In the genomic region with DNA sequence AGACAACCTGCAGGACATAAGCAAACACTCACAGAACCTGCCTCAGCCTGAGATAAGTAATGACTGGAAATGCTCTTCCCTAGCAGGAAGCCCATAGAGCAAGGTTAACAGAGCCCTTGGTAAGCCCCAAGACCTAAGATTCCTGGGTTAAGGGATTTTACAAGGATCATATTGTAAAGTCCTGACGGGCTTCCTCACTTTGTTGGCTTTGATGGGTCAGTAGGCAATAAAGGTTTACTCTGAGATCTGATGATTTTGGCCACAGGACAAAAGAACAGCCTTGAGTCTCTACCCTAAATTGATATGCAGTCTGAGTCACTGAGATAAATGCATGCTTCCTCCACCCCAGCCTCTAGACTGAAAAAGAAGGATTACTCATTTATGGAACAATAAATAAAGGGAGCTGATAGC, we compare ENCODE assay signal across 18 cellular contexts.
A peak's percentile ranks its signal among the peaks of the same experiment; 100 is the strongest.
DNase-seq lines count a peak whose midpoint lies in the region; ATAC-seq and TF ChIP-seq lines count a peak whose summit lies in the region.
"Had no signal": no experiment of that assay in that cellular context is flagged by ENCODE, and none has a peak within 500 bp of the region (broad histone marks: within the 10 kb centered on the region; RNA-seq: fewer than 3 reads in every experiment).

No MANE protein-coding gene starts in this region.

- in situ Hi-C loops in GM23248 (cut with MboI) = no loop called here

- ATAC-seq in right cardiac atrium = peak; percentile 67 to 90
- ATAC-seq in foreskin keratinocyte = peak; percentile 84

- no peak overlapping the region for H3K27ac Mint-ChIP-seq in glutamatergic neuron (ENCODE audit: unreplicated experiment)
- H3K27ac Mint-ChIP-seq: activated naive CD4-positive, alpha-beta T cell treated with anti-CD3 and anti-CD28 coated beads, Interleukin-2, amount 10 ng/mL, durations not matched to agents 7 days and 5 days; CD8-positive, alpha-beta memory T cell had no signal

- no peak for DNase-seq in right cardiac atrium
- no peak for DNase-seq in cardiac septum (ENCODE audit: low spot score)
- peak; percentile 71 to 79 for DNase-seq in foreskin keratinocyte
- DNase-seq in stromal cell of bone marrow (ENCODE audit: low read depth) = peak; percentile 48
- DNase-seq in activated gamma-delta T cell (lab: John Stamatoyannopoulos, UW) = no peak
- DNase-seq in glutamatergic neuron = no peak
- no peak for DNase-seq in GM23248
- DNase-seq: activated naive CD4-positive, alpha-beta T cell treated with anti-CD3 and anti-CD28 coated beads, Interleukin-2, amount 10 ng/mL, durations not matched to agents 7 days and 5 days; CD8-positive, alpha-beta memory T cell; midbrain; NCI-H1105 treated with DMSO at 0.1 percent for 48 hours; NCI-H526 treated with DMSO at 0.1 percent for 48 hours; Right ventricle myocardium superior; stimulated activated CD4-positive, alpha-beta T cell treated with anti-CD3 and anti-CD28 coated beads, Interleukin-15, amount 100 ng/mL, for 24 hours had no signal

- no peak overlapping the region for H3K27ac ChIP-seq in right cardiac atrium (ENCODE audit: low read length)
- H3K27ac ChIP-seq in VCaP = peak overlapping the region; percentile 14; the same call in 1 of the 2 replicates
- no peak overlapping the region for H3K27ac ChIP-seq in foreskin keratinocyte
- H3K27ac ChIP-seq in GM23248 = no peak overlapping the region
- H3K27ac ChIP-seq: esophagus muscularis mucosa, tibial nerve had no signal

- intact Hi-C loops in right cardiac atrium (cut with DNase I) = no loop called here
- intact Hi-C loops in cardiac septum (cut with DNase I) = no loop called here

- no peaks in the 10 kb centered on the region for H4K20me1 ChIP-seq in GM23248 (ENCODE audit: insufficient read depth)

- no peak overlapping the region for H3K4me3 ChIP-seq in right cardiac atrium (ENCODE audit: low read length)
- no peak overlapping the region for H3K4me3 ChIP-seq in GM23248
- H3K4me3 ChIP-seq: esophagus muscularis mucosa, HAP-1, tibial nerve had no signal

- no peak for TF ChIP-seq CTCF in VCaP (conservative IDR thresholded peaks at IDR 0.05)
- TF ChIP-seq CTCF in foreskin keratinocyte (conservative IDR thresholded peaks at IDR 0.05) = no peak
- TF ChIP-seq CTCF in glutamatergic neuron (IDR thresholded peaks at IDR 0.05; ENCODE audit: partially characterized antibody, unreplicated experiment) = no peak

- no peak overlapping the region for H3K9ac ChIP-seq in GM23248

- H3K79me2 ChIP-seq in GM23248 (ENCODE audit: insufficient read depth) = no peaks in the 10 kb centered on the region

- H3F3A ChIP-seq in GM23248 (ENCODE audit: insufficient read depth) = no peaks in the 10 kb centered on the region

- no peak overlapping the region for H2AFZ ChIP-seq in GM23248

- no peaks in the 10 kb centered on the region for H3K4me1 Mint-ChIP-seq in glutamatergic neuron (ENCODE audit: low read depth, unreplicated experiment)
- H3K4me1 Mint-ChIP-seq: activated naive CD4-positive, alpha-beta T cell treated with anti-CD3 and anti-CD28 coated beads, Interleukin-2, amount 10 ng/mL, durations not matched to agents 7 days and 5 days; CD8-positive, alpha-beta memory T cell had no signal

- H3K9me2 ChIP-seq in GM23248 (ENCODE audit: insufficient read depth) = no peaks in the 10 kb centered on the region

- no peak overlapping the region for H3K4me2 ChIP-seq in GM23248 (ENCODE audit: unreplicated experiment)

- 30% methylated on average over 1 of the region's 1 CpG for WGBS in right cardiac atrium
- 11 to 17% methylated on average over 1 of the region's 1 CpG for WGBS in GM23248 (ENCODE audit: low coverage in 1 of 2, low lambda C conversion rate in 2 of 2, missing lambda C conversion rate in 2 of 2), 2 experiments

- H3K9me3 ChIP-seq in right cardiac atrium (ENCODE audit: control insufficient read depth, low read length) (no peaks in the 10 kb centered on the region), GM23248 (ENCODE audit: low read depth) (no peaks in the 10 kb centered on the region)
- H3K9me3 ChIP-seq: esophagus muscularis mucosa, HAP-1, tibial nerve had no signal

- no peak overlapping the region for H3K4me3 Mint-ChIP-seq in glutamatergic neuron (ENCODE audit: unreplicated experiment)
- H3K4me3 Mint-ChIP-seq: activated naive CD4-positive, alpha-beta T cell treated with anti-CD3 and anti-CD28 coated beads, Interleukin-2, amount 10 ng/mL, durations not matched to agents 7 days and 5 days; CD8-positive, alpha-beta memory T cell had no signal

- H3K36me3 Mint-ChIP-seq in glutamatergic neuron (ENCODE audit: unreplicated experiment) = no peaks in the 10 kb centered on the region
- H3K36me3 Mint-ChIP-seq: activated naive CD4-positive, alpha-beta T cell treated with anti-CD3 and anti-CD28 coated beads, Interleukin-2, amount 10 ng/mL, durations not matched to agents 7 days and 5 days; CD8-positive, alpha-beta memory T cell had no signal

- H3K36me3 ChIP-seq in GM23248 (ENCODE audit: low read depth) = no peaks in the 10 kb centered on the region
- H3K36me3 ChIP-seq: esophagus muscularis mucosa, HAP-1, tibial nerve had no signal

- H3K27me3 Mint-ChIP-seq in glutamatergic neuron (ENCODE audit: unreplicated experiment) = peaks cover 4% of the 10 kb centered on the region
- H3K27me3 Mint-ChIP-seq: activated naive CD4-positive, alpha-beta T cell treated with anti-CD3 and anti-CD28 coated beads, Interleukin-2, amount 10 ng/mL, durations not matched to agents 7 days and 5 days; CD8-positive, alpha-beta memory T cell had no signal

- H3K4me1 ChIP-seq in right cardiac atrium (ENCODE audit: control insufficient read depth, insufficient read depth, low read length) (no peaks in the 10 kb centered on the region), foreskin keratinocyte (peaks cover 13% of the 10 kb centered on the region), GM23248 (ENCODE audit: insufficient read depth) (no peaks in the 10 kb centered on the region)
- H3K4me1 ChIP-seq: esophagus muscularis mucosa, HAP-1, tibial nerve had no signal

- H3K9me3 Mint-ChIP-seq in glutamatergic neuron (ENCODE audit: unreplicated experiment) = peaks cover 2% of the 10 kb centered on the region
- H3K9me3 Mint-ChIP-seq: activated naive CD4-positive, alpha-beta T cell treated with anti-CD3 and anti-CD28 coated beads, Interleukin-2, amount 10 ng/mL, durations not matched to agents 7 days and 5 days had no signal

- H3K27me3 ChIP-seq in right cardiac atrium (ENCODE audit: control insufficient read depth, insufficient read depth) = no peaks in the 10 kb centered on the region
- no peaks in the 10 kb centered on the region for H3K27me3 ChIP-seq in foreskin keratinocyte
- H3K27me3 ChIP-seq in GM23248 (replicated peaks; ENCODE audit: insufficient read depth) = no peaks in the 10 kb centered on the region
- H3K27me3 ChIP-seq: esophagus muscularis mucosa, tibial nerve had no signal

Comparison
In these comparisons a context has a peak if more than half of its experiments do, and no peak if none do; other contexts are left out.
1. DNase-seq: peak in foreskin keratinocyte (2 of 2) and stromal cell of bone marrow (single experiment); none in right cardiac atrium (0 of 3), cardiac septum (single experiment), activated gamma-delta T cell (single experiment), glutamatergic neuron (single experiment) and GM23248 (single experiment).